29 cellular contexts compared by ENCODE assay signal in genomic region chr18:23403310-23403709, GRCh38.
"Had no signal": no experiment of that assay in that cellular context is flagged by ENCODE, and none has a peak within 500 bp of the region (broad histone marks: within the 10 kb centered on the region; RNA-seq: fewer than 3 reads in every experiment).

No MANE protein-coding gene starts in this region.

- H3K4me1 Mint-ChIP-seq: activated CD4-positive, alpha-beta memory T cell treated with anti-CD3 and anti-CD28 coated beads, Interleukin-2, amount 10 ng/mL, durations not matched to agents 7 days and 5 days had no signal

- H3K27ac Mint-ChIP-seq: activated CD4-positive, alpha-beta memory T cell treated with anti-CD3 and anti-CD28 coated beads, Interleukin-2, amount 10 ng/mL, durations not matched to agents 7 days and 5 days; activated CD4-positive, alpha-beta T cell treated with anti-CD3 and anti-CD28 coated beads for 36 hours; activated CD4-positive, alpha-beta T cell treated with anti-CD3 and anti-CD28 coated beads, Interleukin-2, amount 10 ng/mL, durations not matched to agents 24 days and 14 days; activated naive CD4-positive, alpha-beta T cell treated with anti-CD3 and anti-CD28 coated beads, Interleukin-2, amount 10 ng/mL, durations not matched to agents 7 days and 5 days; activated naive CD4-positive, alpha-beta T cell treated with anti-CD3 and anti-CD28 coated beads, Interleukin-2, amount 50 U/mL, for 72 hours; activated naive CD8-positive, alpha-beta T cell treated with anti-CD3 and anti-CD28 coated beads, Interleukin-2, amount 10 ng/mL, durations not matched to agents 7 days and 5 days; activated T-cell treated with anti-CD3 and anti-CD28 coated beads, Interleukin-2, amount 50 U/mL, for 24 hours; activated T-cell treated with anti-CD3 and anti-CD28 coated beads, Interleukin-2, amount 50 U/mL, for 72 hours; dendritic cell treated with granulocyte-macrophage colony-stimulating factor and Interleukin-4, amounts not matched to agents 40 ng/mL and 50 ng/mL, for 4 days; endodermal cell had no signal

- H3K4me1 ChIP-seq: ascending aorta, esophagus muscularis mucosa, foreskin keratinocyte, gastrocnemius medialis had no signal

- H3K27ac ChIP-seq: ascending aorta, brain microvascular endothelial cell, coronary artery, dorsolateral prefrontal cortex, esophagus muscularis mucosa, foreskin keratinocyte, gastrocnemius medialis, heart left ventricle had no signal

- H3K36me3 Mint-ChIP-seq: activated naive CD4-positive, alpha-beta T cell treated with anti-CD3 and anti-CD28 coated beads, Interleukin-2, amount 10 ng/mL, durations not matched to agents 7 days and 5 days; activated naive CD4-positive, alpha-beta T cell treated with anti-CD3 and anti-CD28 coated beads, Interleukin-2, amount 50 U/mL, for 72 hours had no signal

- ATAC-seq: activated CD4-positive, alpha-beta T cell treated with anti-CD3 and anti-CD28 coated beads for 36 hours; activated naive CD4-positive, alpha-beta T cell treated with anti-CD3 and anti-CD28 coated beads, Interleukin-2, amount 50 U/mL, for 72 hours; activated T-cell treated with anti-CD3 and anti-CD28 coated beads, Interleukin-2, amount 50 U/mL, for 72 hours; foreskin keratinocyte; gastrocnemius medialis; heart left ventricle had no signal

- H3K36me3 ChIP-seq: ascending aorta, brain microvascular endothelial cell, gastrocnemius medialis had no signal

- DNase-seq: activated CD4-positive, alpha-beta memory T cell treated with anti-CD3 and anti-CD28 coated beads, Interleukin-2, amount 10 ng/mL, durations not matched to agents 7 days and 5 days; activated CD4-positive, alpha-beta T cell treated with anti-CD3 and anti-CD28 coated beads for 36 hours; activated CD4-positive, alpha-beta T cell treated with anti-CD3 and anti-CD28 coated beads, Interleukin-2, amount 10 ng/mL, durations not matched to agents 24 days and 14 days; activated CD4-positive, CD25-positive, alpha-beta regulatory T cell; activated CD4-positive, CD25-positive, alpha-beta regulatory T cell treated with anti-CD3 and anti-CD28 coated beads, Interleukin-2, amount 50 U/mL, for 72 hours; activated CD8-positive, alpha-beta memory T cell treated with anti-CD3 and anti-CD28 coated beads, Interleukin-2, amount 50 U/mL, for 48 hours; activated gamma-delta T cell; activated naive CD4-positive, alpha-beta T cell; activated naive CD4-positive, alpha-beta T cell treated with anti-CD3 and anti-CD28 coated beads, Interleukin-2, amount 10 ng/mL, durations not matched to agents 7 days and 5 days; activated naive CD8-positive, alpha-beta T cell treated with anti-CD3 and anti-CD28 coated beads, Interleukin-2, amount 10 ng/mL, durations not matched to agents 7 days and 5 days; activated T-cell treated with anti-CD3 and anti-CD28 coated beads for 4 hours; activated T-cell treated with anti-CD3 and anti-CD28 coated beads, Interleukin-2, amount 50 U/mL, for 24 hours; activated T-cell treated with anti-CD3 and anti-CD28 coated beads, Interleukin-2, amount 50 U/mL, for 72 hours; brain microvascular endothelial cell; dorsolateral prefrontal cortex; effector memory CD4-positive, alpha-beta T cell; endodermal cell; erythroblast; foreskin keratinocyte; gastrocnemius medialis; glutamatergic neuron; heart left ventricle; T-helper 2 cell had no signal

- H3K27me3 ChIP-seq: ascending aorta, brain microvascular endothelial cell, dorsolateral prefrontal cortex, esophagus muscularis mucosa, foreskin keratinocyte, gastrocnemius medialis, heart left ventricle had no signal

- H3K9me3 Mint-ChIP-seq: activated CD4-positive, alpha-beta memory T cell treated with anti-CD3 and anti-CD28 coated beads, Interleukin-2, amount 10 ng/mL, durations not matched to agents 7 days and 5 days; activated CD4-positive, alpha-beta T cell treated with anti-CD3 and anti-CD28 coated beads, Interleukin-2, amount 10 ng/mL, durations not matched to agents 24 days and 14 days; activated naive CD4-positive, alpha-beta T cell treated with anti-CD3 and anti-CD28 coated beads, Interleukin-2, amount 10 ng/mL, durations not matched to agents 7 days and 5 days; activated naive CD4-positive, alpha-beta T cell treated with anti-CD3 and anti-CD28 coated beads, Interleukin-2, amount 50 U/mL, for 72 hours; activated naive CD8-positive, alpha-beta T cell treated with anti-CD3 and anti-CD28 coated beads, Interleukin-2, amount 10 ng/mL, durations not matched to agents 7 days and 5 days; activated T-cell treated with anti-CD3 and anti-CD28 coated beads, Interleukin-2, amount 50 U/mL, for 24 hours; activated T-cell treated with anti-CD3 and anti-CD28 coated beads, Interleukin-2, amount 50 U/mL, for 72 hours; central memory CD8-positive, alpha-beta T cell; endodermal cell had no signal

- H3K27me3 Mint-ChIP-seq: activated CD4-positive, alpha-beta memory T cell treated with anti-CD3 and anti-CD28 coated beads, Interleukin-2, amount 10 ng/mL, durations not matched to agents 7 days and 5 days; activated CD4-positive, alpha-beta T cell treated with anti-CD3 and anti-CD28 coated beads for 36 hours; activated CD4-positive, alpha-beta T cell treated with anti-CD3 and anti-CD28 coated beads, Interleukin-2, amount 10 ng/mL, durations not matched to agents 24 days and 14 days; activated naive CD4-positive, alpha-beta T cell treated with anti-CD3 and anti-CD28 coated beads, Interleukin-2, amount 10 ng/mL, durations not matched to agents 7 days and 5 days; activated naive CD8-positive, alpha-beta T cell treated with anti-CD3 and anti-CD28 coated beads, Interleukin-2, amount 10 ng/mL, durations not matched to agents 7 days and 5 days; activated T-cell treated with anti-CD3 and anti-CD28 coated beads, Interleukin-2, amount 50 U/mL, for 24 hours; central memory CD8-positive, alpha-beta T cell; dendritic cell treated with granulocyte-macrophage colony-stimulating factor and Interleukin-4, amounts not matched to agents 40 ng/mL and 50 ng/mL, for 4 days had no signal

- H3K4me3 ChIP-seq: ascending aorta, coronary artery, dorsolateral prefrontal cortex, esophagus muscularis mucosa, gastrocnemius medialis, heart left ventricle had no signal

- H3K9me3 ChIP-seq: ascending aorta, esophagus muscularis mucosa, gastrocnemius medialis, heart left ventricle had no signal

- H3K4me3 Mint-ChIP-seq: activated CD4-positive, alpha-beta memory T cell treated with anti-CD3 and anti-CD28 coated beads, Interleukin-2, amount 10 ng/mL, durations not matched to agents 7 days and 5 days; activated CD4-positive, alpha-beta T cell treated with anti-CD3 and anti-CD28 coated beads for 36 hours; activated CD4-positive, alpha-beta T cell treated with anti-CD3 and anti-CD28 coated beads, Interleukin-2, amount 10 ng/mL, durations not matched to agents 24 days and 14 days; activated naive CD4-positive, alpha-beta T cell treated with anti-CD3 and anti-CD28 coated beads, Interleukin-2, amount 10 ng/mL, durations not matched to agents 7 days and 5 days; activated naive CD8-positive, alpha-beta T cell treated with anti-CD3 and anti-CD28 coated beads, Interleukin-2, amount 10 ng/mL, durations not matched to agents 7 days and 5 days; activated T-cell treated with anti-CD3 and anti-CD28 coated beads, Interleukin-2, amount 50 U/mL, for 24 hours; activated T-cell treated with anti-CD3 and anti-CD28 coated beads, Interleukin-2, amount 50 U/mL, for 72 hours; central memory CD8-positive, alpha-beta T cell; dendritic cell treated with granulocyte-macrophage colony-stimulating factor and Interleukin-4, amounts not matched to agents 40 ng/mL and 50 ng/mL, for 4 days; endodermal cell had no signal
